13 cellular contexts compared by ENCODE assay signal in genomic region chr13:40611635-40612422, GRCh38. TPM values are rescaled to one million over a fixed set of nuclear protein-coding genes. Genes with fewer than 3 reads are reported as not detected.
A peak's percentile ranks its signal among the peaks of the same experiment; 100 is the strongest.
DNase-seq lines count a peak whose midpoint lies in the region; TF ChIP-seq lines count a peak whose summit lies in the region.
"Had no signal": no experiment of that assay in that cellular context is flagged by ENCODE, and none has a peak within 500 bp of the region (broad histone marks: within the 10 kb centered on the region; RNA-seq: fewer than 3 reads in every experiment).

No MANE protein-coding gene starts in this region.

- TF ChIP-seq CTCF in ovary (IDR thresholded peaks at IDR 0.05), result no peak

- no peaks in the 10 kb centered on the region for H3K27me3 Mint-ChIP-seq in activated naive CD4-positive, alpha-beta T cell treated with anti-CD3 and anti-CD28 coated beads for 36 hours (ENCODE audit: low read depth)
- H3K27me3 Mint-ChIP-seq in activated T-helper 1 cell treated with anti-CD3 and anti-CD28 coated beads, Interleukin-12 subunit alpha, Interleukin-12 subunit beta, Interleukin-2, Interleukin-4 antibody, amounts not matched to agents 30 ng/mL and 10 ng/mL and 1 ng/mL, durations not matched to agents 14 hours and 24 hours and 36 hours (ENCODE audit: insufficient read depth), result no peaks in the 10 kb centered on the region
- H3K27me3 Mint-ChIP-seq in immature natural killer cell (ENCODE audit: low read depth in 3 of 3), result peaks cover 2% of the 10 kb centered on the region in 3 donors
- H3K27me3 Mint-ChIP-seq: dendritic cell treated with granulocyte-macrophage colony-stimulating factor and Interleukin-4, amounts not matched to agents 40 ng/mL and 50 ng/mL, for 4 days had no signal

- H3K27me3 ChIP-seq in subcutaneous abdominal adipose tissue (ENCODE audit: control insufficient read depth in 5 of 5, insufficient read depth in 4 of 5, low read length in 5 of 5), result no peaks in the 10 kb centered on the region
- H3K27me3 ChIP-seq in ovary, result no peaks in the 10 kb centered on the region

- peaks cover 91% of the 10 kb centered on the region for H3K4me1 Mint-ChIP-seq in activated naive CD4-positive, alpha-beta T cell treated with anti-CD3 and anti-CD28 coated beads for 36 hours (ENCODE audit: low read depth)
- peaks cover 81% of the 10 kb centered on the region for H3K4me1 Mint-ChIP-seq in activated T-helper 1 cell treated with anti-CD3 and anti-CD28 coated beads, Interleukin-12 subunit alpha, Interleukin-12 subunit beta, Interleukin-2, Interleukin-4 antibody, amounts not matched to agents 30 ng/mL and 10 ng/mL and 1 ng/mL, durations not matched to agents 14 hours and 24 hours and 36 hours (ENCODE audit: low read depth)
- peaks cover 61 to 69% of the 10 kb centered on the region in 2 donors for H3K4me1 Mint-ChIP-seq in immature natural killer cell

- H3K4me3 ChIP-seq in subcutaneous abdominal adipose tissue (ENCODE audit: low read depth in 1 of 5, low read length in 5 of 5) (no peak overlapping the region), ovary (no peak overlapping the region)

- WGBS in ovary, 3 donors, result 73 to 83% (median 76%) methylated on average over 9 of the region's 9 CpGs

- no peak overlapping the region for H3K4me3 Mint-ChIP-seq in activated naive CD4-positive, alpha-beta T cell treated with anti-CD3 and anti-CD28 coated beads for 36 hours
- peak overlapping the region; percentile 78 for H3K4me3 Mint-ChIP-seq in activated T-helper 1 cell treated with anti-CD3 and anti-CD28 coated beads, Interleukin-12 subunit alpha, Interleukin-12 subunit beta, Interleukin-2, Interleukin-4 antibody, amounts not matched to agents 30 ng/mL and 10 ng/mL and 1 ng/mL, durations not matched to agents 14 hours and 24 hours and 36 hours
- peak overlapping the region; percentile 29 to 91 (median 87) for H3K4me3 Mint-ChIP-seq in immature natural killer cell
- H3K4me3 Mint-ChIP-seq: dendritic cell treated with granulocyte-macrophage colony-stimulating factor and Interleukin-4, amounts not matched to agents 40 ng/mL and 50 ng/mL, for 4 days had no signal

- TF ChIP-seq POLR2A in ovary (IDR thresholded peaks at IDR 0.05), result no peak

- DNase-seq in activated naive CD4-positive, alpha-beta T cell treated with anti-CD3 and anti-CD28 coated beads for 36 hours, result no peak
- DNase-seq in activated naive CD4-positive, alpha-beta T cell treated with anti-CD3 and anti-CD28 coated beads, Interleukin-2, amount 50 U/mL, for 16 hours, result no peak
- no peak for DNase-seq in activated T-helper 1 cell treated with anti-CD3 and anti-CD28 coated beads, Interleukin-12 subunit alpha, Interleukin-12 subunit beta, Interleukin-2, Interleukin-4 antibody, amounts not matched to agents 30 ng/mL and 10 ng/mL and 1 ng/mL, durations not matched to agents 14 hours and 24 hours and 36 hours (ENCODE audit: low spot score)
- DNase-seq in immature natural killer cell (no peak), MV-4-11 (lab: John Stamatoyannopoulos, UW) (no peak), SW 1271 (lab: John Stamatoyannopoulos, UW) (no peak), ovary (no peak)
- DNase-seq: Calu3, left colon, NCI-H1694, NCI-H524 treated with DMSO at 0.1 percent for 48 hours had no signal

- H3K9ac ChIP-seq in subcutaneous abdominal adipose tissue (ENCODE audit: low read length in 5 of 5), result no peak overlapping the region

- H3K36me3 ChIP-seq in subcutaneous abdominal adipose tissue (ENCODE audit: control insufficient read depth in 5 of 5, insufficient read depth in 5 of 5, low read length in 5 of 5), result peaks cover 0 to 3% (median 0%) of the 10 kb centered on the region in 5 donors
- no peaks in the 10 kb centered on the region for H3K36me3 ChIP-seq in ovary

- intact Hi-C loops in activated naive CD4-positive, alpha-beta T cell treated with anti-CD3 and anti-CD28 coated beads for 36 hours (cut with micrococcal nuclease), result loop anchor here (2.0 to 5.0 kb wide), 2 partner anchors 17 to 510 kb away; no protein-coding TSS in a partner anchor
- intact Hi-C loops in activated T-helper 1 cell treated with anti-CD3 and anti-CD28 coated beads, Interleukin-12 subunit alpha, Interleukin-12 subunit beta, Interleukin-2, Interleukin-4 antibody, amounts not matched to agents 30 ng/mL and 10 ng/mL and 1 ng/mL, durations not matched to agents 14 hours and 24 hours and 36 hours (cut with micrococcal nuclease), result loop anchor here (2.0 to 5.0 kb wide), 6 partner anchors 17 to 295 kb away; no protein-coding TSS in a partner anchor
- intact Hi-C loops in ovary (cut with DNase I), result no loop called here

- H3K9me3 Mint-ChIP-seq in activated naive CD4-positive, alpha-beta T cell treated with anti-CD3 and anti-CD28 coated beads for 36 hours, result peaks cover 2% of the 10 kb centered on the region
- peaks cover 3% of the 10 kb centered on the region for H3K9me3 Mint-ChIP-seq in activated T-helper 1 cell treated with anti-CD3 and anti-CD28 coated beads, Interleukin-12 subunit alpha, Interleukin-12 subunit beta, Interleukin-2, Interleukin-4 antibody, amounts not matched to agents 30 ng/mL and 10 ng/mL and 1 ng/mL, durations not matched to agents 14 hours and 24 hours and 36 hours
- no peaks in the 10 kb centered on the region for H3K9me3 Mint-ChIP-seq in immature natural killer cell
- H3K9me3 Mint-ChIP-seq: dendritic cell treated with granulocyte-macrophage colony-stimulating factor and Interleukin-4, amounts not matched to agents 40 ng/mL and 50 ng/mL, for 4 days had no signal

- CTCF ChIA-PET in activated naive CD4-positive, alpha-beta T cell treated with anti-CD3 and anti-CD28 coated beads for 36 hours (lab: Charles Lee), result interaction anchor here (0.6 kb wide), 1 partner anchor 49 kb away, joined by 3 read pairs; no protein-coding TSS in a partner anchor

- peak overlapping the region; percentile 95 for H3K27ac Mint-ChIP-seq in activated naive CD4-positive, alpha-beta T cell treated with anti-CD3 and anti-CD28 coated beads for 36 hours
- H3K27ac Mint-ChIP-seq in activated T-helper 1 cell treated with anti-CD3 and anti-CD28 coated beads, Interleukin-12 subunit alpha, Interleukin-12 subunit beta, Interleukin-2, Interleukin-4 antibody, amounts not matched to agents 30 ng/mL and 10 ng/mL and 1 ng/mL, durations not matched to agents 14 hours and 24 hours and 36 hours, result peak overlapping the region; percentile 91
- peak overlapping the region; percentile 96 to 100 (median 99) for H3K27ac Mint-ChIP-seq in immature natural killer cell
- H3K27ac Mint-ChIP-seq: dendritic cell treated with granulocyte-macrophage colony-stimulating factor and Interleukin-4, amounts not matched to agents 40 ng/mL and 50 ng/mL, for 4 days had no signal

- peak overlapping the region; percentile 71 for H3K27ac ChIP-seq in subcutaneous abdominal adipose tissue (ENCODE audit: low read depth, low read length)
- no peak overlapping the region for H3K27ac ChIP-seq in ovary

- H3K9me3 ChIP-seq in subcutaneous abdominal adipose tissue (ENCODE audit: control insufficient read depth in 5 of 5, low read length in 5 of 5), result no peaks in the 10 kb centered on the region
- H3K9me3 ChIP-seq in ovary, result no peaks in the 10 kb centered on the region

- H3K4me1 ChIP-seq in subcutaneous abdominal adipose tissue (ENCODE audit: control insufficient read depth in 5 of 5, insufficient read depth in 5 of 5, low read length in 5 of 5) (peaks cover 11 to 62% (median 48%) of the 10 kb centered on the region in 5 donors), ovary (ENCODE audit: insufficient read depth) (peaks cover 39% of the 10 kb centered on the region)

- TF ChIP-seq EP300 in ovary (IDR thresholded peaks at IDR 0.05), result no peak

- H3K36me3 Mint-ChIP-seq in activated naive CD4-positive, alpha-beta T cell treated with anti-CD3 and anti-CD28 coated beads for 36 hours (ENCODE audit: low read depth), result peaks cover 24% of the 10 kb centered on the region
- peaks cover 31% of the 10 kb centered on the region for H3K36me3 Mint-ChIP-seq in activated T-helper 1 cell treated with anti-CD3 and anti-CD28 coated beads, Interleukin-12 subunit alpha, Interleukin-12 subunit beta, Interleukin-2, Interleukin-4 antibody, amounts not matched to agents 30 ng/mL and 10 ng/mL and 1 ng/mL, durations not matched to agents 14 hours and 24 hours and 36 hours (ENCODE audit: low read depth)
- H3K36me3 Mint-ChIP-seq in immature natural killer cell, result peaks cover 0 to 11% (median 0%) of the 10 kb centered on the region in 3 donors

RNA-seq across cellular contexts. Expression of gene FOXO1, which starts 54.6 kb away (rescaled TPM):
- total RNA-seq in activated naive CD4-positive, alpha-beta T cell treated with anti-CD3 and anti-CD28 coated beads for 36 hours, result 10 to 100 TPM; 30.9 to 32.1 TPM
- total RNA-seq in activated T-helper 1 cell treated with anti-CD3 and anti-CD28 coated beads, Interleukin-12 subunit alpha, Interleukin-12 subunit beta, Interleukin-2, Interleukin-4 antibody, amounts not matched to agents 30 ng/mL and 10 ng/mL and 1 ng/mL, durations not matched to agents 14 hours and 24 hours and 36 hours, result 41.9 and 43.1 TPM in 2 replicates
- 10 to 100 TPM in 2 of 3 donors, 1 to 10 TPM in 1; 4.5 to 15.6 (median 12.5) TPM for polyA plus RNA-seq in immature natural killer cell
- 100 to 1,000 TPM in 6 of 7 donors, 10 to 100 TPM in 1; 95.9 to 157 (median 117) TPM for total RNA-seq in ovary
- 10 to 100 TPM; 51.5 to 80.1 TPM for polyA plus RNA-seq in ovary

Comparison
In these comparisons a context has a peak if more than half of its experiments do, and no peak if none do; other contexts are left out.
1. intact Hi-C loops: an anchor here in activated naive CD4-positive, alpha-beta T cell treated with anti-CD3 and anti-CD28 coated beads for 36 hours (2.0 to 5.0 kb wide) and activated T-helper 1 cell treated with anti-CD3 and anti-CD28 coated beads, Interleukin-12 subunit alpha, Interleukin-12 subunit beta, Interleukin-2, Interleukin-4 antibody, amounts not matched to agents 30 ng/mL and 10 ng/mL and 1 ng/mL, durations not matched to agents 14 hours and 24 hours and 36 hours (2.0 to 5.0 kb wide); none called in ovary.